Comparison of ENCODE assay signal across 1 cellular context in genomic region chr3:155124745-155125144, GRCh38. TPM values are rescaled to one million over a fixed set of nuclear protein-coding genes. Genes with fewer than 3 reads are reported as not detected.
"Had no signal": no experiment of that assay in that cellular context is flagged by ENCODE, and none has a peak within 500 bp of the region (broad histone marks: within the 10 kb centered on the region; RNA-seq: fewer than 3 reads in every experiment).

No MANE protein-coding gene starts in this region.

RNA-seq across cellular contexts. Expression of gene MME, which starts 44.6 kb away (rescaled TPM):
- total RNA-seq: natural killer cell treated with Interleukin-12 subunit alpha and Interleukin-12 subunit beta and Interleukin-15 and Interleukin-18, amount 100 ng/mL, for 72 hours had no signal
